Comparison of ENCODE assay signal across 12 cellular contexts in genomic region chr14:92348154-92348553, GRCh38. TPM values are rescaled to one million over a fixed set of nuclear protein-coding genes. Genes with fewer than 3 reads are reported as not detected.
DNase-seq lines count a peak whose midpoint lies in the region; ATAC-seq and TF ChIP-seq lines count a peak whose summit lies in the region.
"Had no signal": no experiment of that assay in that cellular context is flagged by ENCODE, and none has a peak within 500 bp of the region (broad histone marks: within the 10 kb centered on the region; RNA-seq: fewer than 3 reads in every experiment).

No MANE protein-coding gene starts in this region.

- peak; percentile 12 for DNase-seq in CD1c-positive myeloid dendritic cell (ENCODE audit: extremely low spot score)
- peak; percentile 100 for DNase-seq in LNCaP clone FGC (ENCODE audit: low read depth)
- DNase-seq in NCI-H748 (lab: John Stamatoyannopoulos, UW; ENCODE audit: unreplicated experiment): peak; percentile 95
- no peak for DNase-seq in stimulated activated CD4-positive, alpha-beta T cell treated with anti-CD3 and anti-CD28 coated beads, Interleukin-4, amount 100 ng/mL, for 1 hour
- DNase-seq in NOMO-1 treated with dmso at 0.1 percent for 144 hours (lab: John Stamatoyannopoulos, UW; ENCODE audit: unreplicated experiment): no peak
- no peak for DNase-seq in stimulated activated CD4-positive, alpha-beta T cell treated with anti-CD3 and anti-CD28 coated beads, Interleukin-2, amount 100 ng/mL, for 24 hours
- DNase-seq: KBM-7, Peyer's patch had no signal

- peak; percentile 39 for ATAC-seq in esophagus mucosa
- no peak for ATAC-seq in HG03135 (IDR thresholded peaks at IDR 0.05; ENCODE audit: unreplicated experiment)

- TF ChIP-seq CTCF in LNCaP clone FGC (IDR thresholded peaks at IDR 0.05; ENCODE audit: control insufficient read depth, extremely low read depth, insufficient read depth): no peak

- H3K4me3 ChIP-seq in LNCaP clone FGC (ENCODE audit: low read depth, low read length): no peak overlapping the region
- H3K4me3 ChIP-seq: Peyer's patch had no signal

RNA-seq across cellular contexts. Expression of gene SLC24A4, which starts 25.2 kb away (rescaled TPM):
- 0.04 TPM for total RNA-seq in esophagus mucosa
- total RNA-seq: activated CD8-positive, alpha-beta memory T cell treated with anti-CD3 and anti-CD28 coated beads for 36 hours; renal cortical epithelial cell had no signal

Comparison
In these comparisons a context has a peak if more than half of its experiments do, and no peak if none do; other contexts are left out.
1. DNase-seq: peak in CD1c-positive myeloid dendritic cell (single experiment), LNCaP clone FGC (single experiment) and NCI-H748 (single experiment); none in stimulated activated CD4-positive, alpha-beta T cell treated with anti-CD3 and anti-CD28 coated beads, Interleukin-4, amount 100 ng/mL, for 1 hour (single experiment), NOMO-1 treated with dmso at 0.1 percent for 144 hours (single experiment) and stimulated activated CD4-positive, alpha-beta T cell treated with anti-CD3 and anti-CD28 coated beads, Interleukin-2, amount 100 ng/mL, for 24 hours (0 of 2).